ENCODE assay signal across 12 cellular contexts in the genomic region with DNA sequence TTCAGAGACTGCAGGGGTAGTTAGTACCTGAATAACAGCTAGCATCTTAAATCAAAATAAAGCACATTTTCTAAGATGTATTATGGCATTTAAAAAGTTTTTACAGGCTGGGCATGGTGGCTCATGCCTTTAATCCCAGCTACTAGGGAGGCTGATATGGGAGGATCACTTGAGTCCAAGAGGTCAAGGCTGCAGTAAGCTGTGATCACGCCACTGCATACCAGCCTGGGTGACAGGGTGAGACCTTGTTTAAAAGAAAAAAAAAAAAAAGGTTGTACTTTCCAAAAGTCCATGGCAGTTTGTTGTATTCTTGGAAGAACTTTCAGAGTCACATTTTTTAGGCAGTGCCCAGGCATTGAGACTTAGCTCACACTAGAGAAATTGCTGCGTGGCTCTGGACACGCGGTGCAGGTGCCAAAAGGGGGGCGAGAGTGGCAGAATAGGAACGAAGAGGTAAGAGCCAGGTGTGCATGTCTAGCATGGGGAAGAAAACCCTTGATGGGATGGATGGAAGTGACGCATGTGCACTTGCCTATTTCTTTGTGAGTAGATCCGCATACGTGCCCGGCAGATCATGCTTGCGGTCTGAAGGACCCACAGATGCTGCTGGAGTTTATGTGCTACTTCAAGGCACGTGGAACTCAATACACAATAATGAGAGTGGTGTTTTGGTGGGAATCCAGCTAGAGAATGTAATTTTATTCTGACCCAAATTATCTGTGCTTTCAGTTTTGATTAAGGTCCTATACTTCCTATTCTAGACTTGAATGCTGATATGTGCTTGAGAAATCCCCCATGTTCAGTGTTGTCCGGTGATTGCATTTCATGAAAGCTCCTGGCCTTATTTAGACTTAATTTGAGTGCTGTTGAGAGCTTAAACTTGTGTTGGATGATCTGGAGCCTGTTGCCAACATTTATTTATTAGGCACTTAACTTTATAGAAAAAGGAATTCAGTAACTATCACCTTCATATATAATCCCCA. TPM values are rescaled to one million over a fixed set of nuclear protein-coding genes. Genes with fewer than 3 reads are reported as not detected.
DNase-seq lines count a peak whose midpoint lies in the region; ATAC-seq and TF ChIP-seq lines count a peak whose summit lies in the region.
"Had no signal": no experiment of that assay in that cellular context is flagged by ENCODE, and none has a peak within 500 bp of the region (broad histone marks: within the 10 kb centered on the region; RNA-seq: fewer than 3 reads in every experiment).

No MANE protein-coding gene starts in this region.

- no peak for DNase-seq in activated T-cell treated with anti-CD3 and anti-CD28 coated beads, Interleukin-2, amount 50 U/mL, for 4 hours
- no peak for DNase-seq in activated T-cell treated with anti-CD3 and anti-CD28 coated beads for 4 hours
- no peak for DNase-seq in activated CD8-positive, alpha-beta T cell treated with anti-CD3 and anti-CD28 coated beads, Interleukin-2, amount 10 ng/mL, durations not matched to agents 7 days and 5 days
- DNase-seq in GM03348 (ENCODE audit: low spot score), result no peak
- no peak for DNase-seq in foreskin fibroblast
- DNase-seq in NCI-H748 treated with DMSO at 0.1 percent for 48 hours (lab: John Stamatoyannopoulos, UW), result no peak
- DNase-seq: activated naive CD4-positive, alpha-beta T cell treated with anti-CD3 and anti-CD28 coated beads, Interleukin-2, amount 10 ng/mL, durations not matched to agents 7 days and 5 days; NCI-H1930 had no signal

- CTCF ChIA-PET in activated CD8-positive, alpha-beta T cell treated with anti-CD3 and anti-CD28 coated beads, Interleukin-2, amount 10 ng/mL, durations not matched to agents 7 days and 5 days (lab: Charles Lee), result interaction anchor here (0.8 to 2.7 kb wide), 4 partner anchors 12 to 158 kb away, joined by 3 to 7 read pairs (median 6); partner anchors contain the start of genes ANKRD13A and GIT2

- peak; percentile 26 to 27 for ATAC-seq in activated T-cell treated with anti-CD3 and anti-CD28 coated beads, Interleukin-2, amount 50 U/mL, for 4 hours
- peak; percentile 56 for ATAC-seq in HG02678 (IDR thresholded peaks at IDR 0.05; ENCODE audit: unreplicated experiment)
- ATAC-seq in activated CD8-positive, alpha-beta T cell treated with anti-CD3 and anti-CD28 coated beads, Interleukin-2, amount 10 ng/mL, durations not matched to agents 7 days and 5 days, result no peak
- peak; percentile 74 for ATAC-seq in stimulated activated memory B cell treated with anti-CD40 and anti-IgM and Interleukin-4, amounts not matched to agents 10 μg/mL and 1 μg/mL and 100 μg/mL, for 72 hours
- ATAC-seq: SK-N-SH treated with all-trans-retinoic acid at 6 μM for 48 hours had no signal

- POLR2A ChIA-PET in activated CD8-positive, alpha-beta T cell treated with anti-CD3 and anti-CD28 coated beads, Interleukin-2, amount 10 ng/mL, durations not matched to agents 7 days and 5 days (lab: Charles Lee), result interaction anchor here (0.7 to 1.1 kb wide), 2 partner anchors 12 kb away, joined by 3 read pairs; partner anchors contain the start of gene ANKRD13A

- H3K36me3 Mint-ChIP-seq in activated T-cell treated with anti-CD3 and anti-CD28 coated beads, Interleukin-2, amount 50 U/mL, for 4 hours (ENCODE audit: insufficient read depth), result peaks cover 11% of the 10 kb centered on the region
- peaks cover 51% of the 10 kb centered on the region for H3K36me3 Mint-ChIP-seq in activated CD8-positive, alpha-beta T cell treated with anti-CD3 and anti-CD28 coated beads, Interleukin-2, amount 10 ng/mL, durations not matched to agents 7 days and 5 days (ENCODE audit: low read depth)
- H3K36me3 Mint-ChIP-seq in stimulated activated memory B cell treated with anti-CD40 and anti-IgM and Interleukin-4, amounts not matched to agents 10 μg/mL and 1 μg/mL and 100 μg/mL, for 72 hours, result peaks cover 57% of the 10 kb centered on the region

- H3K27me3 Mint-ChIP-seq in activated T-cell treated with anti-CD3 and anti-CD28 coated beads, Interleukin-2, amount 50 U/mL, for 4 hours (ENCODE audit: low read depth), result no peaks in the 10 kb centered on the region
- no peaks in the 10 kb centered on the region for H3K27me3 Mint-ChIP-seq in activated CD8-positive, alpha-beta T cell treated with anti-CD3 and anti-CD28 coated beads, Interleukin-2, amount 10 ng/mL, durations not matched to agents 7 days and 5 days (ENCODE audit: low read depth)
- no peaks in the 10 kb centered on the region for H3K27me3 Mint-ChIP-seq in stimulated activated memory B cell treated with anti-CD40 and anti-IgM and Interleukin-4, amounts not matched to agents 10 μg/mL and 1 μg/mL and 100 μg/mL, for 72 hours
- H3K27me3 Mint-ChIP-seq: activated naive CD4-positive, alpha-beta T cell treated with anti-CD3 and anti-CD28 coated beads, Interleukin-2, amount 10 ng/mL, durations not matched to agents 7 days and 5 days; progenitor cell of endocrine pancreas had no signal

- H3K9me3 Mint-ChIP-seq in activated T-cell treated with anti-CD3 and anti-CD28 coated beads, Interleukin-2, amount 50 U/mL, for 4 hours, result no peaks in the 10 kb centered on the region
- no peaks in the 10 kb centered on the region for H3K9me3 Mint-ChIP-seq in activated CD8-positive, alpha-beta T cell treated with anti-CD3 and anti-CD28 coated beads, Interleukin-2, amount 10 ng/mL, durations not matched to agents 7 days and 5 days (ENCODE audit: insufficient read depth)
- peaks cover 5% of the 10 kb centered on the region for H3K9me3 Mint-ChIP-seq in stimulated activated memory B cell treated with anti-CD40 and anti-IgM and Interleukin-4, amounts not matched to agents 10 μg/mL and 1 μg/mL and 100 μg/mL, for 72 hours
- H3K9me3 Mint-ChIP-seq: activated naive CD4-positive, alpha-beta T cell treated with anti-CD3 and anti-CD28 coated beads, Interleukin-2, amount 10 ng/mL, durations not matched to agents 7 days and 5 days had no signal

- H3K27ac Mint-ChIP-seq in activated CD8-positive, alpha-beta T cell treated with anti-CD3 and anti-CD28 coated beads, Interleukin-2, amount 10 ng/mL, durations not matched to agents 7 days and 5 days, result peak overlapping the region; percentile 67
- peak overlapping the region; percentile 86 for H3K27ac Mint-ChIP-seq in stimulated activated memory B cell treated with anti-CD40 and anti-IgM and Interleukin-4, amounts not matched to agents 10 μg/mL and 1 μg/mL and 100 μg/mL, for 72 hours
- H3K27ac Mint-ChIP-seq: progenitor cell of endocrine pancreas had no signal

- H3K4me1 Mint-ChIP-seq in activated T-cell treated with anti-CD3 and anti-CD28 coated beads, Interleukin-2, amount 50 U/mL, for 4 hours (ENCODE audit: low read depth), result peaks cover 72% of the 10 kb centered on the region
- peaks cover 69% of the 10 kb centered on the region for H3K4me1 Mint-ChIP-seq in activated CD8-positive, alpha-beta T cell treated with anti-CD3 and anti-CD28 coated beads, Interleukin-2, amount 10 ng/mL, durations not matched to agents 7 days and 5 days (ENCODE audit: low read depth)
- peaks cover 82% of the 10 kb centered on the region for H3K4me1 Mint-ChIP-seq in stimulated activated memory B cell treated with anti-CD40 and anti-IgM and Interleukin-4, amounts not matched to agents 10 μg/mL and 1 μg/mL and 100 μg/mL, for 72 hours

- H3K4me3 Mint-ChIP-seq in activated T-cell treated with anti-CD3 and anti-CD28 coated beads, Interleukin-2, amount 50 U/mL, for 4 hours, result peak overlapping the region; percentile 35
- no peak overlapping the region for H3K4me3 Mint-ChIP-seq in activated CD8-positive, alpha-beta T cell treated with anti-CD3 and anti-CD28 coated beads, Interleukin-2, amount 10 ng/mL, durations not matched to agents 7 days and 5 days
- H3K4me3 Mint-ChIP-seq in stimulated activated memory B cell treated with anti-CD40 and anti-IgM and Interleukin-4, amounts not matched to agents 10 μg/mL and 1 μg/mL and 100 μg/mL, for 72 hours, result peak overlapping the region; percentile 83
- H3K4me3 Mint-ChIP-seq: activated naive CD4-positive, alpha-beta T cell treated with anti-CD3 and anti-CD28 coated beads, Interleukin-2, amount 10 ng/mL, durations not matched to agents 7 days and 5 days had no signal

- TF ChIP-seq CTCF in foreskin fibroblast (IDR thresholded peaks at IDR 0.05; ENCODE audit: low read depth, low read length), result no peak

- no peak overlapping the region for H3K4me3 ChIP-seq in foreskin fibroblast (ENCODE audit: low read depth in 1 of 2, low read length in 2 of 2)

RNA-seq across cellular contexts. Expression of gene ANKRD13A, which starts 11.9 kb away (rescaled TPM):
- total RNA-seq in activated T-cell treated with anti-CD3 and anti-CD28 coated beads, Interleukin-2, amount 50 U/mL, for 4 hours, result 10 to 100 TPM; 30.6 to 42.7 (median 38.8) TPM
- total RNA-seq in activated CD8-positive, alpha-beta T cell treated with anti-CD3 and anti-CD28 coated beads, Interleukin-2, amount 10 ng/mL, durations not matched to agents 7 days and 5 days, result 10 to 100 TPM; 76.0 to 78.1 TPM

RNA-seq across cellular contexts. Expression of gene GIT2, which starts 15.0 kb away (rescaled TPM):
- 10 to 100 TPM; 43.0 to 51.8 (median 49.0) TPM for total RNA-seq in activated T-cell treated with anti-CD3 and anti-CD28 coated beads, Interleukin-2, amount 50 U/mL, for 4 hours
- 10 to 100 TPM; 86.6 to 87.7 TPM for total RNA-seq in activated CD8-positive, alpha-beta T cell treated with anti-CD3 and anti-CD28 coated beads, Interleukin-2, amount 10 ng/mL, durations not matched to agents 7 days and 5 days

RNA-seq across cellular contexts. Expression of gene C12orf76, which starts 37.2 kb away (rescaled TPM):
- 1 to 10 TPM; 5.9 to 6.8 (median 6.4) TPM for total RNA-seq in activated T-cell treated with anti-CD3 and anti-CD28 coated beads, Interleukin-2, amount 50 U/mL, for 4 hours
- 10 to 100 TPM; 15.5 to 16.2 TPM for total RNA-seq in activated CD8-positive, alpha-beta T cell treated with anti-CD3 and anti-CD28 coated beads, Interleukin-2, amount 10 ng/mL, durations not matched to agents 7 days and 5 days
